Comparison of ENCODE assay signal across 9 cellular contexts in the genomic region with DNA sequence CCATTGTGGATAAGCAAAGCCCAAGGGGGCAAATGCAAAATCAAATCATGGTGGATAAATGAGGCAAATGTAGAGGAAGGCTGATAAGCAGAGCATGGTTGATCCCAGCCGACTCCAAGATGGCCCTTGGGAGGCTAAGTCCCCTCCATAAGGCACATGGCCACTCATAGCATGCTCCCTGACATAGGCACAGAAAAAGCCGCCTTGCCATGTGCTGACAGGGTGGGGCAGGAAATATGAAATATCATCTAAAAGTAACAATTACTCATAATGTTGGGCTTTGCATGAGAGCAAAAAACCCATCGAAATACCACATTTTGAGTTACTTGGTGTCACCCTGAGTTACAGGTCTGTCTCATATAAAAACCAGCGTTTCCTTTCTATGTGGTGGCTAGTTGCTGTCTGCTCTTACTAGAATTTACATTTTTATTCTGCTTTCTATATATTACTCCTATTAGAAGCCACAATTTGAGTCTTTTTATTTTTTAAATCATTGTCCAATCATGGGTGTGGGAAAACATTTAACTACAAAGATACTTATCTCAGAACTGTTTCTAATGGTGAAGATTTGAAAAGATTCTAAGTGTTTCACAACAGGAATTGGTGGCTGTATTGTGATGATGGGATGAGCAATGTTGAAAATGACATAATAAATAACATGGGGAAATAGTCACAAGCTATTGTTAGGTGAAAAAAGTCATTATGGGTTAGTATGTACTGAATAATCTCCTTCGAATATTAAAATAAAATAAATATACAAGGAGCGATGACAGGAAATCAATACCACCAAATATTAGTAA.
DNase-seq lines count a peak whose midpoint lies in the region; ATAC-seq and FAIRE-seq lines count a peak whose summit lies in the region.
"Had no signal": no experiment of that assay in that cellular context is flagged by ENCODE, and none has a peak within 500 bp of the region (broad histone marks: within the 10 kb centered on the region; RNA-seq: fewer than 3 reads in every experiment).

No MANE protein-coding gene starts in this region.

- H3K36me3 Mint-ChIP-seq in activated CD4-positive, alpha-beta memory T cell treated with anti-CD3 and anti-CD28 coated beads for 36 hours: no peaks in the 10 kb centered on the region

- POLR2A ChIA-PET in activated CD4-positive, alpha-beta memory T cell treated with anti-CD3 and anti-CD28 coated beads for 36 hours (lab: Charles Lee): interaction anchor here (1.0 to 4.9 kb wide), 3 partner anchors 24 to 202 kb away, joined by 3 to 36 read pairs (median 6); a partner anchor contains a TSS

- H3K4me1 Mint-ChIP-seq in activated CD4-positive, alpha-beta memory T cell treated with anti-CD3 and anti-CD28 coated beads for 36 hours (ENCODE audit: low read depth): peaks cover 76% of the 10 kb centered on the region

- H3K9me3 Mint-ChIP-seq in activated CD4-positive, alpha-beta memory T cell treated with anti-CD3 and anti-CD28 coated beads for 36 hours: no peaks in the 10 kb centered on the region

- peak; percentile 86 for DNase-seq in activated CD4-positive, alpha-beta memory T cell treated with anti-CD3 and anti-CD28 coated beads for 36 hours
- peak; percentile 69 for DNase-seq in fibroblast of gingiva (ENCODE audit: low read depth)
- DNase-seq in stimulated activated CD8-positive, alpha-beta memory T cell treated with anti-CD3 and anti-CD28 coated beads, Interleukin-7, amount 100 ng/mL, for 4 hours (ENCODE audit: low read depth in 2 of 2): peak; percentile 62 to 72
- DNase-seq in NCI-H2081 (lab: John Stamatoyannopoulos, UW): no peak
- DNase-seq in SKM-1 treated with dmso at 0.1 percent for 144 hours (lab: John Stamatoyannopoulos, UW; ENCODE audit: unreplicated experiment): no peak
- no peak for DNase-seq in HTR-8/SVneo (ENCODE audit: insufficient read length, low spot score)

- CTCF ChIA-PET in activated CD4-positive, alpha-beta memory T cell treated with anti-CD3 and anti-CD28 coated beads for 36 hours (lab: Charles Lee): interaction anchor here (1.0 kb wide), 1 partner anchor 16 kb away, joined by 3 read pairs; no protein-coding TSS in a partner anchor

- no peak for FAIRE-seq in HTR-8/SVneo (lab: Jason Lieb, UNC)
- FAIRE-seq: islet of Langerhans had no signal

- peak overlapping the region; percentile 89 for H3K27ac Mint-ChIP-seq in activated CD4-positive, alpha-beta memory T cell treated with anti-CD3 and anti-CD28 coated beads for 36 hours

- H3K27me3 Mint-ChIP-seq in activated CD4-positive, alpha-beta memory T cell treated with anti-CD3 and anti-CD28 coated beads for 36 hours: peaks cover 3% of the 10 kb centered on the region

- ATAC-seq in GM18517 (IDR thresholded peaks at IDR 0.05; ENCODE audit: unreplicated experiment) (peak; percentile 36), HG03103 (IDR thresholded peaks at IDR 0.05; ENCODE audit: low read depth, unreplicated experiment) (peak; percentile 40)

- H3K4me3 Mint-ChIP-seq in activated CD4-positive, alpha-beta memory T cell treated with anti-CD3 and anti-CD28 coated beads for 36 hours: peak overlapping the region; percentile 46

- intact Hi-C loops in activated CD4-positive, alpha-beta memory T cell treated with anti-CD3 and anti-CD28 coated beads for 36 hours (cut with micrococcal nuclease): loop anchor here (2.0 to 10.0 kb wide), 8 partner anchors 40 to 1625 kb away; a partner anchor contains a TSS

Comparison
In these comparisons a context has a peak if more than half of its experiments do, and no peak if none do; other contexts are left out.
1. DNase-seq: peak in activated CD4-positive, alpha-beta memory T cell treated with anti-CD3 and anti-CD28 coated beads for 36 hours (single experiment), fibroblast of gingiva (single experiment) and stimulated activated CD8-positive, alpha-beta memory T cell treated with anti-CD3 and anti-CD28 coated beads, Interleukin-7, amount 100 ng/mL, for 4 hours (2 of 2); none in NCI-H2081 (0 of 2), SKM-1 treated with dmso at 0.1 percent for 144 hours (single experiment) and HTR-8/SVneo (single experiment).